28 cellular contexts compared by ENCODE assay signal in the genomic region with DNA sequence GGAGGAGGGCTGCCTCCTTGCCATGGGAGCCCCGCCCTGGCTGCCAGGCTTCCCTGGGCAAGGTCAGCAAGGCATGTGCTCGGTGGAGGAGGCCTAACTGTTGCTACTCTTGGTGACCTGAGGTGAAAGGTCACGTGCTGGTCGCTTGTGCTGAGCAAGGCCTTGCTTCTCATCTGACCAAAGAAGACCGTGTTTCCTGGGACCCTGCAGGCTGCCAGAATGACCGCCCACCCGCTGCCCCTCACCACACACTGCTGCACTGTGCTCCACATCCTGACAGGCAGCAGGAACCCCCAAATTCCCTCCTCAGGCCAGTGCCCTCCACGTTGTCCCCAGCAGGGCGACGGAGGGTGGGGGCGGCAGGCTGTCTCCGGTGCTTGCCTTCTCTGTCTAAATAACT.
"Had no signal": no experiment of that assay in that cellular context is flagged by ENCODE, and none has a peak within 500 bp of the region (broad histone marks: within the 10 kb centered on the region; RNA-seq: fewer than 3 reads in every experiment).

No MANE protein-coding gene starts in this region.

- H3K27ac ChIP-seq: colonic mucosa, epithelial cell of prostate, esophagus squamous epithelium, gastrocnemius medialis, hepatocyte, left lung, lower lobe of right lung had no signal

- H3K4me1 Mint-ChIP-seq: endodermal cell, immature natural killer cell, mesothelial cell of epicardium had no signal

- H3K27me3 ChIP-seq: colonic mucosa, gastrocnemius medialis had no signal

- H3K9me3 Mint-ChIP-seq: effector memory CD8-positive, alpha-beta T cell; endodermal cell; immature natural killer cell; mesothelial cell of epicardium had no signal

- DNase-seq: colonic mucosa; cortex of kidney; effector CD8-positive, alpha-beta T cell; effector memory CD8-positive, alpha-beta T cell; endodermal cell; erythroblast; esophagus squamous epithelium; foreskin fibroblast; foreskin melanocyte; gastrocnemius medialis; glutamatergic neuron; head of caudate nucleus; hypothalamus; immature natural killer cell; islet precursor cell; left cardiac atrium; left lung; left ventricle myocardium superior; lower lobe of right lung; mesenchymal stem cell; mucosa of descending colon; naive B cell had no signal

- H3K4me3 ChIP-seq: colonic mucosa, esophagus squamous epithelium, gastrocnemius medialis, hepatocyte, left lung, lower lobe of right lung, mucosa of descending colon had no signal

- H3K4me1 ChIP-seq: colonic mucosa, esophagus squamous epithelium, gastrocnemius medialis, left lung, lower lobe of right lung had no signal

- H3K36me3 Mint-ChIP-seq: mesothelial cell of epicardium had no signal

- H2AFZ ChIP-seq: hepatocyte had no signal

- H3K79me2 ChIP-seq: hepatocyte had no signal

- H3K9me3 ChIP-seq: colonic mucosa, esophagus squamous epithelium, gastrocnemius medialis, left lung, mucosa of descending colon had no signal

- H3K4me3 Mint-ChIP-seq: dendritic cell treated with granulocyte-macrophage colony-stimulating factor and Interleukin-4, amounts not matched to agents 40 ng/mL and 50 ng/mL, for 4 days; effector memory CD8-positive, alpha-beta T cell; endodermal cell; immature natural killer cell; mesothelial cell of epicardium; naive B cell had no signal

- FAIRE-seq: endometrium had no signal

- ATAC-seq: effector memory CD8-positive, alpha-beta T cell; esophagus mucosa; gastrocnemius medialis; left cardiac atrium; left lung; left ventricle myocardium superior; lower lobe of right lung; mucosa of descending colon had no signal

- H3K36me3 ChIP-seq: colonic mucosa, esophagus squamous epithelium, gastrocnemius medialis, left lung, lower lobe of right lung had no signal

- H3K4me2 ChIP-seq: hepatocyte had no signal

- H3K27ac Mint-ChIP-seq: dendritic cell treated with granulocyte-macrophage colony-stimulating factor and Interleukin-4, amounts not matched to agents 40 ng/mL and 50 ng/mL, for 4 days; effector memory CD8-positive, alpha-beta T cell; endodermal cell; immature natural killer cell; mesothelial cell of epicardium had no signal
